Comparison of ENCODE assay signal across 1 cellular context in genomic region chrX:154411322-154411980, GRCh38.
TF ChIP-seq lines count a peak whose summit lies in the region.

Gene TAFAZZIN (plus strand): TSS chrX:154411539. CDS start chrX:154411844, 305 bp downstream.

TF ChIP-seq in HepG2, 621 proteins besides CTCF, POLR2A, EP300 and RAD21 (continued from another document and continues in another):
- TF ChIP-seq ZNF646 (CRISPR knock-in tag; IDR thresholded peaks at IDR 0.05) (no peak), MTF2 (CRISPR knock-in tag; IDR thresholded peaks at IDR 0.05; ENCODE audit: borderline replicate concordance) (no peak), ZNF644 (CRISPR knock-in tag; IDR thresholded peaks at IDR 0.05; ENCODE audit: low read depth) (no peak), ZNF138 (CRISPR knock-in tag; IDR thresholded peaks at IDR 0.05; ENCODE audit: low read depth) (peak; percentile 42; the same call in 1 of the 2 replicates), NFE2 (CRISPR knock-in tag; IDR thresholded peaks at IDR 0.05) (no peak), ZBTB2 (CRISPR knock-in tag; IDR thresholded peaks at IDR 0.05; ENCODE audit: low read depth) (peak; percentile 89), ZBTB4 (CRISPR knock-in tag; IDR thresholded peaks at IDR 0.05; ENCODE audit: borderline replicate concordance) (no peak), GFI1 (CRISPR knock-in tag; IDR thresholded peaks at IDR 0.05; ENCODE audit: borderline replicate concordance) (no peak), POGZ (CRISPR knock-in tag; IDR thresholded peaks at IDR 0.05) (no peak), ATRX (CRISPR knock-in tag; IDR thresholded peaks at IDR 0.05; ENCODE audit: borderline replicate concordance) (no peak), ZBTB37 (CRISPR knock-in tag; IDR thresholded peaks at IDR 0.05) (no peak), SKI (IDR thresholded peaks at IDR 0.05; ENCODE audit: partially characterized antibody) (no peak), MXI1 (IDR thresholded peaks at IDR 0.05; ENCODE audit: borderline replicate concordance, low read depth, low read length) (peak; percentile 30; the same call in 1 of the 3 replicates), FOXA1 (IDR thresholded peaks at IDR 0.05) (no peak), FOXA1 (CRISPR knock-in tag; IDR thresholded peaks at IDR 0.05) (no peak), GTF3A (CRISPR knock-in tag; conservative IDR thresholded peaks at IDR 0.05) (no peak), CHCHD3 (CRISPR knock-in tag; IDR thresholded peaks at IDR 0.05) (no peak), ZNF329 (CRISPR knock-in tag; IDR thresholded peaks at IDR 0.05; ENCODE audit: low read depth) (no peak), AHR (CRISPR knock-in tag; IDR thresholded peaks at IDR 0.05) (no peak), ZSCAN29 (CRISPR knock-in tag; conservative IDR thresholded peaks at IDR 0.05) (no peak), MLX (CRISPR knock-in tag; IDR thresholded peaks at IDR 0.05) (no peak), EHMT2 (IDR thresholded peaks at IDR 0.05; ENCODE audit: borderline replicate concordance, low read depth, low read length) (no peak), ZZZ3 (CRISPR knock-in tag; IDR thresholded peaks at IDR 0.05; ENCODE audit: borderline replicate concordance) (0 out of 2 replicates have a peak, but pooled peaks have one; percentile 36), SNAPC4 (CRISPR knock-in tag; IDR thresholded peaks at IDR 0.05) (no peak), KAT8 (CRISPR knock-in tag; IDR thresholded peaks at IDR 0.05) (peak; percentile 56; the same call in 1 of the 2 replicates), SRY (CRISPR knock-in tag; IDR thresholded peaks at IDR 0.05) (no peak), ZNF775 (CRISPR knock-in tag; IDR thresholded peaks at IDR 0.05; ENCODE audit: borderline replicate concordance) (no peak), ZNF484 (CRISPR knock-in tag; IDR thresholded peaks at IDR 0.05; ENCODE audit: borderline replicate concordance, low read depth) (no peak), MZF1 (CRISPR knock-in tag; IDR thresholded peaks at IDR 0.05; ENCODE audit: borderline replicate concordance) (no peak), POLR2AphosphoS2 (IDR thresholded peaks at IDR 0.05; ENCODE audit: low read depth, low read length) (no peak), PBX2 (CRISPR knock-in tag; IDR thresholded peaks at IDR 0.05) (no peak), SALL1 (CRISPR knock-in tag; IDR thresholded peaks at IDR 0.05) (no peak; the same call in none of the 2 replicates), BRCA1 (CRISPR knock-in tag; IDR thresholded peaks at IDR 0.05) (no peak), ZNF781 (CRISPR knock-in tag; IDR thresholded peaks at IDR 0.05; ENCODE audit: borderline replicate concordance, not compliant biosample characterization) (no peak), ZNF746 (CRISPR knock-in tag; IDR thresholded peaks at IDR 0.05) (no peak), SRSF9 (IDR thresholded peaks at IDR 0.05; ENCODE audit: borderline replicate concordance, insufficient read depth, low read depth, low read length, poor library complexity, severe bottlenecking) (no peak), BCL6 (CRISPR knock-in tag; IDR thresholded peaks at IDR 0.05) (no peak), ZNF160 (CRISPR knock-in tag; IDR thresholded peaks at IDR 0.05) (no peak), TBX2 (CRISPR knock-in tag; IDR thresholded peaks at IDR 0.05; ENCODE audit: borderline replicate concordance) (0 out of 2 replicates have a peak, but pooled peaks have one; percentile 41), DNMT1 (CRISPR knock-in tag; IDR thresholded peaks at IDR 0.05) (no peak), FUBP1 (CRISPR knock-in tag; IDR thresholded peaks at IDR 0.05; ENCODE audit: borderline replicate concordance) (no peak), ZNF556 (CRISPR knock-in tag; IDR thresholded peaks at IDR 0.05; ENCODE audit: borderline replicate concordance) (no peak)
